8 cellular contexts compared by ENCODE assay signal in the genomic region with DNA sequence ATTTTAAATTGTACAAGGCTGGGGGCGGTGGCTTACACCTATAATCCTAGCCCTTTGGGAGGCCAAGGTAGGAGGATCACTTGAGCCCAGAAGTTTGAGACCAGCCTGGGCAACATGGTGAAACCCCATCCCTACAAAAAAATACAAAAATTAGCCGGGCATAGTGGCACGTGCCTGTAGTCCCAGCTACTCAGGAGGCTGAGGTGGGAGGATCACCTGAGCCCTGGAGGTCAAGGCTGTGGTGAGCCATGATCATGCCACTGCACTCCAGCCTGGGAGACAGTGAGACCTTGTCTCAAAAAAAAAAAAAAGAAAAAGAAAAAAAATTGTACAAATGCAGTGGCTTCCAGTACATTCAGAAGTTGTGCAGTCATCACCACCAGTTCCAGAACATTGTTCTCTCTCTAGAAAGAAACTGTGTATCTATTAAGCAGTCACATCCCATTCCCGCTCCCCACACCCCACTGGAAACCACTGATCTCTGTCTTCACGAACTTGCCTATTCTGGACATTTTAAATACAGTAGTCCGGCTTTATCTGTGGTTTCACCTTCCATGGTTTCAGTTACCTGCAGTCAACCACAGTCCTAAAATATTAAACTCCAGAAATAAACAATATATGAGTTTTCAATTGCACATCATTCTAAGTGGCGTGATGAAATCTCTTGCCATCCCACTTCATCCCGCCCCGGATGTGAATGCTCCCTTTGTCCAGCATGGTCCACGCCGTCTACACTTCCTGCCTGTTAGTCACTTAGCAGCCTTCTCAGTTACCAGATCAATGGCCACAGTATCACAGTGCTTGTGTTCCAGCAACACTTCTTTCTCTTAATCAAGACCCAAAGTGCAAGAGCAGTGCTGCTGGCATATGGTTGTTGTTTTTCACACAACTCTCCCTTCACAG. TPM values are rescaled to one million over a fixed set of nuclear protein-coding genes. Genes with fewer than 3 reads are reported as not detected.
DNase-seq lines count a peak whose midpoint lies in the region; ATAC-seq and TF ChIP-seq lines count a peak whose summit lies in the region.
"Not testable (repeated sequence)": the region's sequence is repeated elsewhere in the genome, so short reads cannot be mapped to it uniquely, and the experiment has no call there.

No MANE protein-coding gene starts in this region.

- H3K4me1 ChIP-seq in heart left ventricle (peaks cover 0 to 29% (median 14%) of the 10 kb centered on the region in 12 donors), upper lobe of right lung (peaks cover 17% of the 10 kb centered on the region)

- intact Hi-C loops in heart left ventricle (cut with DNase I), result loop anchor here in 2 of 10 donors (2.0 to 5.0 kb wide), 2 partner anchors 62 to 75 kb away; a partner anchor contains a TSS
- intact Hi-C loops in upper lobe of right lung (cut with DNase I), result not testable (repeated sequence)

- H3K9me3 Mint-ChIP-seq in effector memory CD8-positive, alpha-beta T cell; neural crest cell: not testable (repeated sequence)

- H3K27ac ChIP-seq in heart left ventricle, result peak overlapping the region in 5 of 12 donors; percentile 13 to 37 (median 26)
- not testable (repeated sequence) for H3K27ac ChIP-seq in upper lobe of right lung

- peak overlapping the region in 1 of 2 donors; percentile 65 for H3K27ac Mint-ChIP-seq in effector memory CD8-positive, alpha-beta T cell
- H3K27ac Mint-ChIP-seq in neural crest cell (ENCODE audit: unreplicated experiment), result peak overlapping the region; percentile 1

- peak; percentile 28 for DNase-seq in COLO829 (ENCODE audit: low spot score)
- peak; percentile 67 for DNase-seq in M059J (ENCODE audit: low read depth)
- DNase-seq in RPMI7951 (ENCODE audit: low read depth), result peak; percentile 72
- peak; percentile 62 for DNase-seq in activated effector memory CD4-positive, alpha-beta T cell treated with anti-CD3 and anti-CD28 coated beads, Interleukin-2, amount 50 U/mL, for 16 hours
- DNase-seq in effector memory CD8-positive, alpha-beta T cell; neural crest cell (ENCODE audit: low read depth, low spot score); upper lobe of right lung: not testable (repeated sequence)
- DNase-seq in heart left ventricle, result peak in 1 of 5 donors; percentile 70

- not testable (repeated sequence) for TF ChIP-seq POLR2A in heart left ventricle (IDR thresholded peaks at IDR 0.05)

- H3K27me3 ChIP-seq in heart left ventricle, upper lobe of right lung: not testable (repeated sequence)

- H3K36me3 Mint-ChIP-seq in effector memory CD8-positive, alpha-beta T cell (ENCODE audit: insufficient read depth), result peaks cover 29% of the 10 kb centered on the region
- peaks cover 13% of the 10 kb centered on the region for H3K36me3 Mint-ChIP-seq in neural crest cell (ENCODE audit: low read depth)

- not testable (repeated sequence) for TF ChIP-seq CTCF in heart left ventricle (IDR thresholded peaks at IDR 0.05); neural crest cell (conservative IDR thresholded peaks at IDR 0.05); upper lobe of right lung (IDR thresholded peaks at IDR 0.05)

- not testable (repeated sequence) for ATAC-seq in effector memory CD8-positive, alpha-beta T cell (replicated peaks)
- ATAC-seq in heart left ventricle (peak in 3 of 4 donors; percentile 27 to 49 (median 27)), upper lobe of right lung (peak; percentile 13)

- H3K36me3 ChIP-seq in heart left ventricle, result peaks cover 0 to 27% (median 13%) of the 10 kb centered on the region in 9 donors
- H3K36me3 ChIP-seq in upper lobe of right lung, result not testable (repeated sequence)

- peaks cover 0 to 13% (median 0%) of the 10 kb centered on the region in 12 donors for H3K9me3 ChIP-seq in heart left ventricle
- H3K9me3 ChIP-seq in upper lobe of right lung, result not testable (repeated sequence)

- WGBS in heart left ventricle, 4 donors, result 58 to 67% (median 60%) methylated on average over 11 of the region's 11 CpGs

- H3K4me1 Mint-ChIP-seq in effector memory CD8-positive, alpha-beta T cell (ENCODE audit: low read depth in 2 of 2), result peaks cover 15% of the 10 kb centered on the region in 2 donors
- H3K4me1 Mint-ChIP-seq in neural crest cell, result peaks cover 21% of the 10 kb centered on the region

- peak overlapping the region; percentile 11 to 91 for H3K4me3 Mint-ChIP-seq in effector memory CD8-positive, alpha-beta T cell
- not testable (repeated sequence) for H3K4me3 Mint-ChIP-seq in neural crest cell

- H3K4me3 ChIP-seq in heart left ventricle, upper lobe of right lung: not testable (repeated sequence)

- peaks cover 0 to 15% of the 10 kb centered on the region in 2 donors for H3K27me3 Mint-ChIP-seq in effector memory CD8-positive, alpha-beta T cell
- H3K27me3 Mint-ChIP-seq in neural crest cell (ENCODE audit: low read depth), result not testable (repeated sequence)

RNA-seq across cellular contexts. Expression of a gene that starts 13.1 kb away (rescaled TPM):
- total RNA-seq in M059J (2014; rRNA removed; shearing (Covaris generic)), result not detected in 2 replicates
- 0.78 and 1.2 TPM in 2 replicates for total RNA-seq in RPMI7951 (2014; rRNA removed; shearing (Covaris generic))
- total RNA-seq in heart left ventricle, result 10 to 100 TPM; 16.5 to 51.6 (median 25.1) TPM
- 10 to 100 TPM; 26.5 to 45.8 TPM for polyA plus RNA-seq in heart left ventricle
- total RNA-seq in neural crest cell, result 24.1 and 27.5 TPM in 2 replicates
- total RNA-seq in upper lobe of right lung, result 24.1 TPM

RNA-seq across cellular contexts. Expression of a gene that starts 59.7 kb away (rescaled TPM):
- total RNA-seq in M059J (2014; rRNA removed; shearing (Covaris generic)), result 62.7 and 102 TPM in 2 replicates
- total RNA-seq in RPMI7951 (2014; rRNA removed; shearing (Covaris generic)), result 88.0 and 104 TPM in 2 replicates
- total RNA-seq in heart left ventricle, result 100 to 1,000 TPM; 281 to 440 (median 368) TPM
- polyA plus RNA-seq in heart left ventricle, result 100 to 1,000 TPM; 152 to 487 TPM
- total RNA-seq in neural crest cell, result 25.7 and 36.6 TPM in 2 replicates
- 287 TPM for total RNA-seq in upper lobe of right lung
